35 cellular contexts compared by ENCODE assay signal in the genomic region with DNA sequence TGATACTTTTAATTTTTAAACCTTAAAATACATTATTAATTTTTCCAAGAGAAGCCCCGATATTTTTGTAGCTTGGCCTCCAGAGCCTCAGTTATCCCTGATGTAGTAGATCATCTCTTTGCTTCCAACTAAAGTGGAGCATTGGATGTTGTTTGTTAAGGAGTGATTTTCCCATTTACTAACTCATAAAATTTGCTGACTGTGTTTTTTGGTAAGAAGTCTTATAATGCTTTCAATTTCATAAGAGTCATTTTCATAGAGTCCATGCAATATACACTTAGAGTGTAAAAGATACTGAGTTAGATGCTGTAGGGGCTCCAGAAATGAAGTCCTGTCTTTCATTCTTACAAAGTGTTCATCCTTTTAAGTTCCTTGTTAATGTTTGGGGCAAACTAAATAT.
"Had no signal": no experiment of that assay in that cellular context is flagged by ENCODE, and none has a peak within 500 bp of the region (broad histone marks: within the 10 kb centered on the region; RNA-seq: fewer than 3 reads in every experiment).

No MANE protein-coding gene starts in this region.

- H3K4me3 ChIP-seq: adrenal gland, body of pancreas, esophagus muscularis mucosa, gastrocnemius medialis, heart right ventricle had no signal

- H3K27ac Mint-ChIP-seq: activated CD4-positive, alpha-beta memory T cell treated with anti-CD3 and anti-CD28 coated beads for 36 hours; activated CD4-positive, alpha-beta T cell treated with anti-CD3 and anti-CD28 coated beads for 36 hours; activated CD4-positive, alpha-beta T cell treated with anti-CD3 and anti-CD28 coated beads, Interleukin-2, amount 10 ng/mL, durations not matched to agents 24 days and 14 days; activated CD8-positive, alpha-beta memory T cell treated with anti-CD3 and anti-CD28 coated beads, Interleukin-2, amount 10 ng/mL, durations not matched to agents 7 days and 5 days; activated CD8-positive, alpha-beta T cell treated with anti-CD3 and anti-CD28 coated beads, Interleukin-2, amount 10 ng/mL, durations not matched to agents 7 days and 5 days; activated naive CD4-positive, alpha-beta T cell treated with anti-CD3 and anti-CD28 coated beads for 36 hours; activated naive CD4-positive, alpha-beta T cell treated with anti-CD3 and anti-CD28 coated beads, Interleukin-2, amount 50 U/mL, for 24 hours; activated naive CD8-positive, alpha-beta T cell treated with anti-CD3 and anti-CD28 coated beads for 36 hours; activated naive CD8-positive, alpha-beta T cell treated with anti-CD3 and anti-CD28 coated beads, Interleukin-2, amount 50 U/mL, for 24 hours; activated T-helper 1 cell treated with anti-CD3 and anti-CD28 coated beads, Interleukin-12 subunit alpha, Interleukin-12 subunit beta, Interleukin-2, Interleukin-4 antibody, amounts not matched to agents 30 ng/mL and 10 ng/mL and 1 ng/mL, durations not matched to agents 14 hours and 24 hours and 36 hours; activated T-helper 2 cell treated with anti-CD3 and anti-CD28 coated beads, Interferon-gamma antibody, Interleukin-2, Interleukin-4, amounts not matched to agents 10 μg/mL and 5 μg/mL and 100 μg/mL, durations not matched to agents 14 hours and 24 hours and 36 hours; effector memory CD8-positive, alpha-beta T cell; T-helper 17 cell; T-helper 2 cell treated with Interferon-gamma antibody and Interleukin-4, amounts not matched to agents 5 μg/mL and 100 μg/mL, for 36 hours had no signal

- H3K27me3 Mint-ChIP-seq: activated CD4-positive, alpha-beta memory T cell treated with anti-CD3 and anti-CD28 coated beads for 36 hours; activated CD4-positive, alpha-beta T cell treated with anti-CD3 and anti-CD28 coated beads for 36 hours; activated CD4-positive, alpha-beta T cell treated with anti-CD3 and anti-CD28 coated beads, Interleukin-2, amount 10 ng/mL, durations not matched to agents 24 days and 14 days; activated CD8-positive, alpha-beta memory T cell treated with anti-CD3 and anti-CD28 coated beads, Interleukin-2, amount 10 ng/mL, durations not matched to agents 7 days and 5 days; activated naive CD4-positive, alpha-beta T cell treated with anti-CD3 and anti-CD28 coated beads, Interleukin-2, amount 50 U/mL, for 24 hours; activated naive CD8-positive, alpha-beta T cell treated with anti-CD3 and anti-CD28 coated beads for 36 hours; activated naive CD8-positive, alpha-beta T cell treated with anti-CD3 and anti-CD28 coated beads, Interleukin-2, amount 50 U/mL, for 24 hours; effector memory CD8-positive, alpha-beta T cell; T-helper 17 cell had no signal

- H3K9me3 ChIP-seq: adrenal gland, body of pancreas, esophagus muscularis mucosa, gastrocnemius medialis, heart right ventricle had no signal

- DNase-seq: activated CD4-positive, alpha-beta memory T cell treated with anti-CD3 and anti-CD28 coated beads for 36 hours; activated CD4-positive, alpha-beta T cell treated with anti-CD3 and anti-CD28 coated beads for 36 hours; activated CD4-positive, alpha-beta T cell treated with anti-CD3 and anti-CD28 coated beads, Interleukin-2, amount 10 ng/mL, durations not matched to agents 24 days and 14 days; activated CD4-positive, CD25-positive, alpha-beta regulatory T cell; activated CD4-positive, CD25-positive, alpha-beta regulatory T cell treated with anti-CD3 and anti-CD28 coated beads, Interleukin-2, amount 50 U/mL, for 72 hours; activated CD8-positive, alpha-beta memory T cell treated with anti-CD3 and anti-CD28 coated beads, Interleukin-2, amount 10 ng/mL, durations not matched to agents 7 days and 5 days; activated CD8-positive, alpha-beta memory T cell treated with anti-CD3 and anti-CD28 coated beads, Interleukin-2, amount 50 U/mL, for 4 hours; activated CD8-positive, alpha-beta T cell treated with anti-CD3 and anti-CD28 coated beads, Interleukin-2, amount 10 ng/mL, durations not matched to agents 7 days and 5 days; activated effector memory CD4-positive, alpha-beta T cell treated with anti-CD3 and anti-CD28 coated beads, Interleukin-2, amount 50 U/mL, for 16 hours; activated naive CD4-positive, alpha-beta T cell treated with anti-CD3 and anti-CD28 coated beads for 36 hours; activated naive CD8-positive, alpha-beta T cell treated with anti-CD3 and anti-CD28 coated beads for 36 hours; activated naive CD8-positive, alpha-beta T cell treated with anti-CD3 and anti-CD28 coated beads, Interleukin-2, amount 50 U/mL, for 24 hours; activated T-cell treated with anti-CD3 and anti-CD28 coated beads, Interleukin-2, amount 50 U/mL, for 1 hour; activated T-cell treated with anti-CD3 and anti-CD28 coated beads, Interleukin-2, amount 50 U/mL, for 48 hours; adrenal gland; amygdala; aorta; body of pancreas; caudate nucleus; cortex of kidney; dermis blood vessel endothelial cell; effector CD4-positive, alpha-beta T cell; effector memory CD8-positive, alpha-beta T cell; erythroblast; foreskin keratinocyte; gastrocnemius medialis; heart right ventricle; T-helper 17 cell; T1000 had no signal

- H3K27ac ChIP-seq: adrenal gland, body of pancreas, esophagus muscularis mucosa, foreskin keratinocyte, gastrocnemius medialis, heart right ventricle had no signal

- FAIRE-seq: colon had no signal

- H3K36me3 ChIP-seq: adrenal gland, gastrocnemius medialis had no signal

- ATAC-seq: activated CD4-positive, alpha-beta T cell treated with anti-CD3 and anti-CD28 coated beads for 36 hours; activated CD8-positive, alpha-beta memory T cell treated with anti-CD3 and anti-CD28 coated beads, Interleukin-2, amount 10 ng/mL, durations not matched to agents 7 days and 5 days; activated CD8-positive, alpha-beta T cell treated with anti-CD3 and anti-CD28 coated beads, Interleukin-2, amount 10 ng/mL, durations not matched to agents 7 days and 5 days; activated naive CD8-positive, alpha-beta T cell treated with anti-CD3 and anti-CD28 coated beads, Interleukin-2, amount 50 U/mL, for 24 hours; body of pancreas; effector memory CD8-positive, alpha-beta T cell; foreskin keratinocyte; gastrocnemius medialis; heart right ventricle; T-helper 17 cell had no signal

- H3K4me3 Mint-ChIP-seq: activated CD4-positive, alpha-beta memory T cell treated with anti-CD3 and anti-CD28 coated beads for 36 hours; activated CD4-positive, alpha-beta T cell treated with anti-CD3 and anti-CD28 coated beads for 36 hours; activated CD4-positive, alpha-beta T cell treated with anti-CD3 and anti-CD28 coated beads, Interleukin-2, amount 10 ng/mL, durations not matched to agents 24 days and 14 days; activated CD8-positive, alpha-beta memory T cell treated with anti-CD3 and anti-CD28 coated beads, Interleukin-2, amount 10 ng/mL, durations not matched to agents 7 days and 5 days; activated CD8-positive, alpha-beta T cell treated with anti-CD3 and anti-CD28 coated beads, Interleukin-2, amount 10 ng/mL, durations not matched to agents 7 days and 5 days; activated naive CD4-positive, alpha-beta T cell treated with anti-CD3 and anti-CD28 coated beads for 36 hours; activated naive CD4-positive, alpha-beta T cell treated with anti-CD3 and anti-CD28 coated beads, Interleukin-2, amount 50 U/mL, for 24 hours; activated naive CD8-positive, alpha-beta T cell treated with anti-CD3 and anti-CD28 coated beads for 36 hours; activated naive CD8-positive, alpha-beta T cell treated with anti-CD3 and anti-CD28 coated beads, Interleukin-2, amount 50 U/mL, for 24 hours; activated T-helper 1 cell treated with anti-CD3 and anti-CD28 coated beads, Interleukin-12 subunit alpha, Interleukin-12 subunit beta, Interleukin-2, Interleukin-4 antibody, amounts not matched to agents 30 ng/mL and 10 ng/mL and 1 ng/mL, durations not matched to agents 14 hours and 24 hours and 36 hours; effector memory CD8-positive, alpha-beta T cell; T-helper 17 cell; T-helper 2 cell treated with Interferon-gamma antibody and Interleukin-4, amounts not matched to agents 5 μg/mL and 100 μg/mL, for 36 hours had no signal

- H3K9me3 Mint-ChIP-seq: activated CD4-positive, alpha-beta memory T cell treated with anti-CD3 and anti-CD28 coated beads for 36 hours; activated CD4-positive, alpha-beta T cell treated with anti-CD3 and anti-CD28 coated beads, Interleukin-2, amount 10 ng/mL, durations not matched to agents 24 days and 14 days; activated naive CD4-positive, alpha-beta T cell treated with anti-CD3 and anti-CD28 coated beads for 36 hours; activated naive CD4-positive, alpha-beta T cell treated with anti-CD3 and anti-CD28 coated beads, Interleukin-2, amount 50 U/mL, for 24 hours; activated naive CD8-positive, alpha-beta T cell treated with anti-CD3 and anti-CD28 coated beads for 36 hours; activated naive CD8-positive, alpha-beta T cell treated with anti-CD3 and anti-CD28 coated beads, Interleukin-2, amount 50 U/mL, for 24 hours; activated T-helper 1 cell treated with anti-CD3 and anti-CD28 coated beads, Interleukin-12 subunit alpha, Interleukin-12 subunit beta, Interleukin-2, Interleukin-4 antibody, amounts not matched to agents 30 ng/mL and 10 ng/mL and 1 ng/mL, durations not matched to agents 14 hours and 24 hours and 36 hours; activated T-helper 2 cell treated with anti-CD3 and anti-CD28 coated beads, Interferon-gamma antibody, Interleukin-2, Interleukin-4, amounts not matched to agents 10 μg/mL and 5 μg/mL and 100 μg/mL, durations not matched to agents 14 hours and 24 hours and 36 hours; effector memory CD8-positive, alpha-beta T cell; T-helper 2 cell treated with Interferon-gamma antibody and Interleukin-4, amounts not matched to agents 5 μg/mL and 100 μg/mL, for 36 hours had no signal

- H3K27me3 ChIP-seq: adrenal gland, body of pancreas, esophagus muscularis mucosa, foreskin keratinocyte, gastrocnemius medialis, heart right ventricle had no signal

- H3K4me1 ChIP-seq: adrenal gland, esophagus muscularis mucosa, foreskin keratinocyte had no signal
